28 cellular contexts compared by ENCODE assay signal in genomic region chr4:129437347-129437746, GRCh38.
"Had no signal": no experiment of that assay in that cellular context is flagged by ENCODE, and none has a peak within 500 bp of the region (broad histone marks: within the 10 kb centered on the region; RNA-seq: fewer than 3 reads in every experiment).

No MANE protein-coding gene starts in this region.

- H3K4me3 ChIP-seq: stomach, suprapubic skin, testis, thoracic aorta, thyroid gland, tibial artery, tibial nerve, transverse colon, upper lobe of left lung, upper lobe of right lung, uterus, vagina had no signal

- H3K9me3 ChIP-seq: stomach, suprapubic skin, testis, thoracic aorta, thyroid gland, tibial artery, tibial nerve, transverse colon, upper lobe of left lung, upper lobe of right lung, uterus, vagina had no signal

- H3K27ac Mint-ChIP-seq: stimulated activated effector memory CD8-positive, alpha-beta T cell treated with anti-CD3 and anti-CD28 coated beads, Interleukin-12 subunit alpha, Interleukin-12 subunit beta, amount 100 ng/mL, for 72 hours; stimulated activated memory B cell treated with anti-CD40 and anti-IgM and Interleukin-4, amounts not matched to agents 10 μg/mL and 1 μg/mL and 100 μg/mL, for 72 hours; stimulated activated naive B cell treated with anti-CD40 and anti-IgM and Interleukin-4, amounts not matched to agents 10 μg/mL and 1 μg/mL and 100 μg/mL, for 72 hours; stimulated activated naive CD8-positive, alpha-beta T cell treated with anti-CD3 and anti-CD28 coated beads, Interleukin-15, amount 100 ng/mL, for 72 hours; stimulated activated naive CD8-positive, alpha-beta T cell treated with anti-CD3 and anti-CD28 coated beads, Interleukin-15, Interleukin-2, amounts not matched to agents 100 ng/mL and 50 ng/mL, for 24 hours; type B pancreatic cell had no signal

- H3K27ac ChIP-seq: stomach, suprapubic skin, testis, thoracic aorta, thyroid gland, tibial artery, tibial nerve, transverse colon, upper lobe of left lung, upper lobe of right lung, uterus, vagina had no signal

- H3K27me3 Mint-ChIP-seq: stimulated activated memory B cell treated with anti-CD40 and anti-IgM and Interleukin-4, amounts not matched to agents 10 μg/mL and 1 μg/mL and 100 μg/mL, for 72 hours; stimulated activated naive B cell treated with anti-CD40 and anti-IgM and Interleukin-4, amounts not matched to agents 10 μg/mL and 1 μg/mL and 100 μg/mL, for 72 hours; stimulated activated naive CD8-positive, alpha-beta T cell treated with anti-CD3 and anti-CD28 coated beads, Interleukin-15, amount 100 ng/mL, for 72 hours; stimulated activated naive CD8-positive, alpha-beta T cell treated with anti-CD3 and anti-CD28 coated beads, Interleukin-15, Interleukin-2, amounts not matched to agents 100 ng/mL and 50 ng/mL, for 24 hours had no signal

- ATAC-seq: stimulated activated effector memory CD8-positive, alpha-beta T cell treated with anti-CD3 and anti-CD28 coated beads, Interleukin-12 subunit alpha, Interleukin-12 subunit beta, amount 100 ng/mL, for 72 hours; stimulated activated memory B cell treated with anti-CD40 and anti-IgM and Interleukin-4, amounts not matched to agents 10 μg/mL and 1 μg/mL and 100 μg/mL, for 72 hours; stimulated activated naive B cell treated with anti-CD40 and anti-IgM and Interleukin-4, amounts not matched to agents 10 μg/mL and 1 μg/mL and 100 μg/mL, for 72 hours; stimulated activated naive CD8-positive, alpha-beta T cell treated with anti-CD3 and anti-CD28 coated beads, Interleukin-15, amount 100 ng/mL, for 72 hours; stimulated activated naive CD8-positive, alpha-beta T cell treated with anti-CD3 and anti-CD28 coated beads, Interleukin-15, Interleukin-2, amounts not matched to agents 100 U/mL and 50 U/mL, for 24 hours; upper lobe of right lung had no signal

- H3K4me1 Mint-ChIP-seq: stimulated activated effector memory CD8-positive, alpha-beta T cell treated with anti-CD3 and anti-CD28 coated beads, Interleukin-12 subunit alpha, Interleukin-12 subunit beta, amount 100 ng/mL, for 72 hours; stimulated activated memory B cell treated with anti-CD40 and anti-IgM and Interleukin-4, amounts not matched to agents 10 μg/mL and 1 μg/mL and 100 μg/mL, for 72 hours; stimulated activated naive B cell treated with anti-CD40 and anti-IgM and Interleukin-4, amounts not matched to agents 10 μg/mL and 1 μg/mL and 100 μg/mL, for 72 hours; stimulated activated naive CD8-positive, alpha-beta T cell treated with anti-CD3 and anti-CD28 coated beads, Interleukin-15, amount 100 ng/mL, for 72 hours had no signal

- H3K9me3 Mint-ChIP-seq: stimulated activated effector memory CD8-positive, alpha-beta T cell treated with anti-CD3 and anti-CD28 coated beads, Interleukin-12 subunit alpha, Interleukin-12 subunit beta, amount 100 ng/mL, for 72 hours; stimulated activated memory B cell treated with anti-CD40 and anti-IgM and Interleukin-4, amounts not matched to agents 10 μg/mL and 1 μg/mL and 100 μg/mL, for 72 hours; stimulated activated naive CD8-positive, alpha-beta T cell treated with anti-CD3 and anti-CD28 coated beads, Interleukin-15, amount 100 ng/mL, for 72 hours; stimulated activated naive CD8-positive, alpha-beta T cell treated with anti-CD3 and anti-CD28 coated beads, Interleukin-15, Interleukin-2, amounts not matched to agents 100 ng/mL and 50 ng/mL, for 24 hours; type B pancreatic cell had no signal

- DNase-seq: stimulated activated CD4-positive, alpha-beta T cell treated with anti-CD3 and anti-CD28 coated beads, Interleukin-2, amount 100 ng/mL, for 48 hours; stimulated activated CD4-positive, alpha-beta T cell treated with anti-CD3 and anti-CD28 coated beads, Interleukin-4, amount 100 ng/mL, for 1 hour; stimulated activated CD4-positive, alpha-beta T cell treated with anti-CD3 and anti-CD28 coated beads, Interleukin-4, amount 100 ng/mL, for 24 hours; stimulated activated CD4-positive, alpha-beta T cell treated with anti-CD3 and anti-CD28 coated beads, Interleukin-4, amount 100 ng/mL, for 4 hours; stimulated activated CD8-positive, alpha-beta memory T cell treated with anti-CD3 and anti-CD28 coated beads, Interleukin-4, amount 100 ng/mL, for 48 hours; stimulated activated naive B cell treated with anti-CD40 and anti-IgM and Interleukin-4, amounts not matched to agents 10 μg/mL and 1 μg/mL and 100 μg/mL, for 72 hours; stimulated activated naive CD4-positive, alpha-beta T cell; stimulated activated naive CD4-positive, alpha-beta T cell treated with Interleukin-2 at 50 U/mL for 16 hours; stimulated activated naive CD8-positive, alpha-beta T cell treated with anti-CD3 and anti-CD28 coated beads, Interleukin-15, amount 100 ng/mL, for 72 hours; stimulated activated naive CD8-positive, alpha-beta T cell treated with anti-CD3 and anti-CD28 coated beads, Interleukin-15, Interleukin-2, amounts not matched to agents 100 U/mL and 50 U/mL, for 24 hours; stomach; substantia nigra; testis; thyroid gland; tibial artery; transverse colon; trophoblast cell; upper lobe of left lung; upper lobe of right lung; uterus had no signal

- H3K4me3 Mint-ChIP-seq: stimulated activated effector memory CD8-positive, alpha-beta T cell treated with anti-CD3 and anti-CD28 coated beads, Interleukin-12 subunit alpha, Interleukin-12 subunit beta, amount 100 ng/mL, for 72 hours; stimulated activated memory B cell treated with anti-CD40 and anti-IgM and Interleukin-4, amounts not matched to agents 10 μg/mL and 1 μg/mL and 100 μg/mL, for 72 hours; stimulated activated naive B cell treated with anti-CD40 and anti-IgM and Interleukin-4, amounts not matched to agents 10 μg/mL and 1 μg/mL and 100 μg/mL, for 72 hours; stimulated activated naive CD8-positive, alpha-beta T cell treated with anti-CD3 and anti-CD28 coated beads, Interleukin-15, amount 100 ng/mL, for 72 hours; stimulated activated naive CD8-positive, alpha-beta T cell treated with anti-CD3 and anti-CD28 coated beads, Interleukin-15, Interleukin-2, amounts not matched to agents 100 ng/mL and 50 ng/mL, for 24 hours; type B pancreatic cell had no signal

- H3K27me3 ChIP-seq: stomach, suprapubic skin, testis, thyroid gland, tibial artery, tibial nerve, transverse colon, upper lobe of left lung, upper lobe of right lung, uterus, vagina had no signal

- H3K36me3 Mint-ChIP-seq: stimulated activated effector memory CD8-positive, alpha-beta T cell treated with anti-CD3 and anti-CD28 coated beads, Interleukin-12 subunit alpha, Interleukin-12 subunit beta, amount 100 ng/mL, for 72 hours; stimulated activated memory B cell treated with anti-CD40 and anti-IgM and Interleukin-4, amounts not matched to agents 10 μg/mL and 1 μg/mL and 100 μg/mL, for 72 hours; stimulated activated naive B cell treated with anti-CD40 and anti-IgM and Interleukin-4, amounts not matched to agents 10 μg/mL and 1 μg/mL and 100 μg/mL, for 72 hours; type B pancreatic cell had no signal

- H3K36me3 ChIP-seq: stomach, suprapubic skin, thoracic aorta, thyroid gland, tibial artery, tibial nerve, transverse colon, upper lobe of left lung, upper lobe of right lung, uterus, vagina had no signal

- H3K4me1 ChIP-seq: stomach, suprapubic skin, testis, thyroid gland, tibial artery, tibial nerve, transverse colon, upper lobe of left lung, upper lobe of right lung, uterus, vagina had no signal
